Comparison of ENCODE assay signal across 2 cellular contexts in the genomic region with DNA sequence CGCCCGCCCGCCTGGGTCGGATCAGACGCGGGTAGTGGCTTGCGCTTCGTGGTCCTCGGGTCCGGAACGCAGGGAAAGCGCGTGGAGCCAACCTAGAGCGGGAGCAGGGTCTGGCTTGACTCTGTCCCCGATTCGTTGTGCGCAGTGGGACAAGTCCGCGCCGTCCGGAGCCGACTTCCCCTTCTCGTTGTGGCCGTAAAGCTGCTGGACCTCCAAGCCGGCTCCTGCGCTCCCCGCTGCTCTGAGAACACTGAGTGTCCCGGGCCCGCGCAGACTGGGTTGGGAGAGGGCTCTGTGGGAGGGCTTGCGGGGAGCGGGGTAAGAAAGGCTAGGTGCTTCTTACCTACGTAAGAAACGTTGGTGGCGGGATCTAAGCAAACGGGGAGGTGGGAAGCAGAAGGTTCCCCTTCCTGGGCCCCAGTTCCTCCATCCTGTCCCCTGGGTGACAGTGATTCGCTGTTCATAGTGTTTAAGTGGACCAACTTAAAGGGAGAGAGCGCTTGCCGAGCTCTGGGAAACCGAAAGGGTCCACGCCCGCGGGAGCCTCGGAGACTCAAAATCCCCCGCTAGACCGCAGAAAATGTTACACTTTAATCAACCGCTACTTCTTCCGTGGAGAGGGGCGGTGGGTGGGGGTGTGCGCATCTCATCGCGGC.
TF ChIP-seq lines count a peak whose summit lies in the region.

No MANE protein-coding gene starts in this region.

TF ChIP-seq in IMR-90, 13 proteins besides CTCF, POLR2A, EP300 and RAD21 (continued from another document):
- no peak for TF ChIP-seq USF2 (IDR thresholded peaks at IDR 0.05; ENCODE audit: low read depth, low read length)
- TF ChIP-seq BHLHE40 (IDR thresholded peaks at IDR 0.05; ENCODE audit: low read depth, low read length): no peak
- no peak for TF ChIP-seq NFE2L2 (IDR thresholded peaks at IDR 0.05; ENCODE audit: low read depth, low read length)
- no peak for TF ChIP-seq RFX5 (IDR thresholded peaks at IDR 0.05; ENCODE audit: low read depth, low read length)
- TF ChIP-seq MXI1 (IDR thresholded peaks at IDR 0.05; ENCODE audit: borderline replicate concordance, low read depth, low read length): no peak
- no peak for TF ChIP-seq MAZ (IDR thresholded peaks at IDR 0.05; ENCODE audit: borderline replicate concordance, low read depth, low read length)
- no peak for TF ChIP-seq ELK1 (IDR thresholded peaks at IDR 0.05; ENCODE audit: borderline replicate concordance, low read depth, low read length)
- no peak for TF ChIP-seq SMC3 (IDR thresholded peaks at IDR 0.05; ENCODE audit: low read depth, low read length)
TF ChIP-seq in IMR-90: peak in this region for 0.

TF ChIP-seq in neural cell, 6 proteins besides CTCF, POLR2A, EP300 and RAD21 (continued from another document):
- no peak for TF ChIP-seq REST (IDR thresholded peaks at IDR 0.05; ENCODE audit: borderline replicate concordance)
